23 cellular contexts compared by ENCODE assay signal in the genomic region with DNA sequence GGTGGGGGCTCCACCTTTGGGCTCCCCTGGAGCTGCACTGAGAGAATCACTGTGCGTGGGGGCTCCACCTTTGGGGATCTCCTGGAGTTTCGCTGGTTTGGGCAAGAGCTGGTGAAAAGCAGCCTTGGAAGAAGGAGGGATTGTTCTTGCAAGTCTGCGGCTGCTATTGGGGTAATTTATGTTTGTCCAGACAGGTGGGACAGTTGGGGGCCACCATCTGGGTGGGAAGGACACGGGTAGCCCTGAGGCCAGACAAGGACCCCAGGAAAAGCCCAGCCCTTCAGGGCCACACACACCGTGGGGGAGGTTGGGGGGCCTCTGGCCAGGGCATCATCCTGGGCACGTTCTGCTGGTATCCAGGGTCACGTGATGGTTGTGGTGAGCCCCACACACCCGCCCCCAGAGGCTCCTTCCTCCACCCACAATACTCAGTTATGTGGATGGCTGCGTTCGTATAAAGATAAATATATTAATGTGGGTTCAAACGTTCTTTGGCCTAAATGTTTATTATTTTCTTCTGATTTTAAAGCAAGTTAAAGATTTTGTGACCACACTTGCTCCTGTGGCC. TPM values are rescaled to one million over a fixed set of nuclear protein-coding genes. Genes with fewer than 3 reads are reported as not detected.
"Had no signal": no experiment of that assay in that cellular context is flagged by ENCODE, and none has a peak within 500 bp of the region (broad histone marks: within the 10 kb centered on the region; RNA-seq: fewer than 3 reads in every experiment).

No MANE protein-coding gene starts in this region.

- H3K36me3 ChIP-seq: adrenal gland, breast epithelium, Peyer's patch had no signal

- H3K4me3 ChIP-seq: adrenal gland, breast epithelium, Peyer's patch had no signal

- H3K27me3 ChIP-seq: adrenal gland, Peyer's patch had no signal

- H3K4me3 Mint-ChIP-seq: activated CD4-positive, alpha-beta memory T cell treated with anti-CD3 and anti-CD28 coated beads, Interleukin-2, amount 10 ng/mL, durations not matched to agents 7 days and 5 days; activated CD4-positive, alpha-beta T cell treated with anti-CD3 and anti-CD28 coated beads for 36 hours; activated naive CD8-positive, alpha-beta T cell treated with anti-CD3 and anti-CD28 coated beads, Interleukin-2, amount 10 ng/mL, durations not matched to agents 7 days and 5 days; T-helper 17 cell had no signal

- H3K27ac ChIP-seq: adrenal gland, breast epithelium, Peyer's patch, VCaP had no signal

- H3K4me1 Mint-ChIP-seq: activated CD4-positive, alpha-beta memory T cell treated with anti-CD3 and anti-CD28 coated beads, Interleukin-2, amount 10 ng/mL, durations not matched to agents 7 days and 5 days; activated CD4-positive, alpha-beta T cell treated with anti-CD3 and anti-CD28 coated beads for 36 hours; activated naive CD8-positive, alpha-beta T cell treated with anti-CD3 and anti-CD28 coated beads, Interleukin-2, amount 10 ng/mL, durations not matched to agents 7 days and 5 days had no signal

- H3K9me3 ChIP-seq: adrenal gland, breast epithelium had no signal

- ATAC-seq: activated CD4-positive, alpha-beta T cell treated with anti-CD3 and anti-CD28 coated beads for 36 hours; T-helper 17 cell had no signal

- H3K27me3 Mint-ChIP-seq: activated CD4-positive, alpha-beta T cell treated with anti-CD3 and anti-CD28 coated beads for 36 hours; T-helper 17 cell had no signal

- DNase-seq: activated CD4-positive, alpha-beta memory T cell treated with anti-CD3 and anti-CD28 coated beads, Interleukin-2, amount 10 ng/mL, durations not matched to agents 7 days and 5 days; activated CD4-positive, alpha-beta T cell treated with anti-CD3 and anti-CD28 coated beads for 36 hours; activated CD4-positive, alpha-beta T cell treated with anti-CD3 and anti-CD28 coated beads, Interleukin-2, amount 50 U/mL, for 1 hour; activated CD8-positive, alpha-beta memory T cell treated with anti-CD3 and anti-CD28 coated beads, Interleukin-2, amount 50 U/mL, for 48 hours; activated naive CD4-positive, alpha-beta T cell treated with anti-CD3 and anti-CD28 coated beads, Interleukin-2, amount 50 U/mL, for 16 hours; activated naive CD8-positive, alpha-beta T cell treated with anti-CD3 and anti-CD28 coated beads, Interleukin-2, amount 10 ng/mL, durations not matched to agents 7 days and 5 days; activated T-cell treated with anti-CD3 and anti-CD28 coated beads, Interleukin-2, amount 50 U/mL, for 1 hour; adrenal gland; anterior cingulate cortex; central memory CD4-positive, alpha-beta T cell; Karpas-422; NCI-H146; NCI-H187 treated with DMSO at 0.1 percent for 48 hours; NCI-H2081 treated with DMSO at 0.1 percent for 48 hours; NCI-H446; NCI-H524; Peyer's patch; SHP77 treated with DMSO at 0.1 percent for 48 hours; T-helper 17 cell; T1000 had no signal

- H3K36me3 Mint-ChIP-seq: activated naive CD8-positive, alpha-beta T cell treated with anti-CD3 and anti-CD28 coated beads, Interleukin-2, amount 10 ng/mL, durations not matched to agents 7 days and 5 days had no signal

- H3K27ac Mint-ChIP-seq: activated CD4-positive, alpha-beta memory T cell treated with anti-CD3 and anti-CD28 coated beads, Interleukin-2, amount 10 ng/mL, durations not matched to agents 7 days and 5 days; activated CD4-positive, alpha-beta T cell treated with anti-CD3 and anti-CD28 coated beads for 36 hours; activated naive CD8-positive, alpha-beta T cell treated with anti-CD3 and anti-CD28 coated beads, Interleukin-2, amount 10 ng/mL, durations not matched to agents 7 days and 5 days; T-helper 17 cell had no signal

- H3K4me1 ChIP-seq: adrenal gland, breast epithelium, Peyer's patch had no signal

RNA-seq across cellular contexts. Expression of a gene that starts 47.7 kb away (rescaled TPM):
- total RNA-seq: activated CD4-positive, alpha-beta T cell treated with anti-CD3 and anti-CD28 coated beads for 36 hours; activated naive CD8-positive, alpha-beta T cell treated with anti-CD3 and anti-CD28 coated beads, Interleukin-2, amount 10 ng/mL, durations not matched to agents 7 days and 5 days; SK-MEL-5 had no signal
